ENCODE assay signal across 8 cellular contexts in genomic region chrX:150361777-150362351, GRCh38. TPM values are rescaled to one million over a fixed set of nuclear protein-coding genes. Genes with fewer than 3 reads are reported as not detected.
DNase-seq lines count a peak whose midpoint lies in the region; ATAC-seq, FAIRE-seq and TF ChIP-seq lines count a peak whose summit lies in the region.

No MANE protein-coding gene starts in this region.

- H3K27me3 ChIP-seq in liver (ENCODE audit: control insufficient read depth in 4 of 4, insufficient read depth in 4 of 4, low read length in 3 of 4): no peaks in the 10 kb centered on the region
- peaks cover 10 to 42% of the 10 kb centered on the region in 2 experiments; a peak in 4 of 5 replicates for H3K27me3 ChIP-seq in HepG2 (ENCODE audit: control insufficient read depth in 1 of 2, insufficient read depth in 2 of 2, low read length in 2 of 2)

- no peak for FAIRE-seq in HepG2 (lab: Jason Lieb, UNC)

- peak overlapping the region; percentile 72 for H3K4me3 Mint-ChIP-seq in MCF 10A (ENCODE audit: unreplicated experiment)
- H3K4me3 Mint-ChIP-seq in type B pancreatic cell: peak overlapping the region; percentile 85

- POLR2A ChIA-PET in HepG2 (lab: Yijun Ruan, JAX): no interaction called here
- POLR2A ChIA-PET in MCF 10A (lab: Yijun Ruan, JAX): interaction anchor here (0.9 to 1.5 kb wide), 3 partner anchors 124 to 213 kb away, joined by 3 to 4 read pairs (median 3); no protein-coding TSS in a partner anchor

- CTCF ChIA-PET in HepG2 (lab: Yijun Ruan, JAX; ENCODE audit: low intra/inter-chr PET ratio, low total read pairs): no interaction called here
- CTCF ChIA-PET in MCF 10A (lab: Yijun Ruan, JAX): interaction anchor here (0.7 to 1.6 kb wide), 2 partner anchors 100 to 150 kb away, joined by 3 read pairs; no protein-coding TSS in a partner anchor

- TF ChIP-seq RAD21 in liver (IDR thresholded peaks at IDR 0.05) (no peak), HepG2 (CRISPR knock-in tag; IDR thresholded peaks at IDR 0.05) (no peak)

- in situ Hi-C loops in HepG2 (cut with HindIII; ENCODE audit: extremely low pct_ligation_motif_present, low pct_unique_long_range_greater_than_20kb): loop anchor here (25.0 kb wide), 1 partner anchor 400 kb away; no protein-coding TSS in a partner anchor

- H4K20me1 ChIP-seq in HepG2 (ENCODE audit: insufficient read depth, low read length): no peaks in the 10 kb centered on the region

- H2AFZ ChIP-seq in HepG2 (ENCODE audit: low read length): no peak overlapping the region

- H3K27ac Mint-ChIP-seq in MCF 10A (ENCODE audit: low read depth, unreplicated experiment) (no peak overlapping the region), type B pancreatic cell (peak overlapping the region; percentile 31)

- peaks cover 4% of the 10 kb centered on the region for H3K36me3 Mint-ChIP-seq in MCF 10A (ENCODE audit: insufficient read depth, unreplicated experiment)
- H3K36me3 Mint-ChIP-seq in type B pancreatic cell: no peaks in the 10 kb centered on the region

- TF ChIP-seq EP300 in HepG2 (IDR thresholded peaks at IDR 0.05; ENCODE audit: low read depth in 2 of 2, low read length in 2 of 2) (no peak), HepG2 (CRISPR knock-in tag; IDR thresholded peaks at IDR 0.05; ENCODE audit: borderline replicate concordance) (no peak)

- no peak overlapping the region for H3K4me2 ChIP-seq in HepG2 (ENCODE audit: low read depth, low read length)

- 1% methylated on average over 37 of the region's 37 CpGs for WGBS in liver
- no CpG with 5 or more reads among the region's 37 CpGs for WGBS in HepG2 (ENCODE audit: low lambda C conversion rate)

- BruUV-seq in HepG2 (replicated peaks; lab: Mats Ljungman, UMichigan): no TSS peak
- no TSS peak for BruUV-seq in MCF 10A (replicated peaks; lab: Mats Ljungman, UMichigan)

- H3K4me3 ChIP-seq in liver (ENCODE audit: low read depth in 1 of 3, low read length in 3 of 3): peak overlapping the region; percentile 28 to 68 (median 61)
- no peak overlapping the region for H3K4me3 ChIP-seq in HepG2 (replicated peaks in 1 of 3; ENCODE audit: insufficient read depth in 1 of 3, low read depth in 2 of 3, low read length in 3 of 3)

- no peaks in the 10 kb centered on the region for H3K36me3 ChIP-seq in liver (ENCODE audit: control insufficient read depth in 4 of 4, insufficient read depth in 3 of 4, low read depth in 1 of 4, low read length in 3 of 4)
- no peaks in the 10 kb centered on the region for H3K36me3 ChIP-seq in HepG2 (replicated peaks in 1 of 2; ENCODE audit: control insufficient read depth in 1 of 2, insufficient read depth in 2 of 2, low read length in 2 of 2)

- no peak for TF ChIP-seq POLR2A in HepG2 (IDR thresholded peaks at IDR 0.05; ENCODE audit: insufficient read depth in 1 of 2, low read depth in 2 of 2, low read length in 2 of 2)

- peaks cover 5 to 29% (median 18%) of the 10 kb centered on the region in 4 donors for H3K4me1 ChIP-seq in liver (ENCODE audit: control insufficient read depth in 4 of 4, insufficient read depth in 4 of 4, low read length in 3 of 4)
- H3K4me1 ChIP-seq in HepG2 (ENCODE audit: insufficient read depth, low read length): peaks cover 23% of the 10 kb centered on the region; the same call in 1 of the 2 replicates

- no peaks in the 10 kb centered on the region for H3K79me2 ChIP-seq in HepG2 (ENCODE audit: insufficient read depth, low read length)

- H3K9ac ChIP-seq in liver (ENCODE audit: low read depth in 1 of 2, low read length in 2 of 2): peak overlapping the region in 1 of 2 donors; percentile 10
- H3K9ac ChIP-seq in HepG2 (ENCODE audit: insufficient read depth, low read depth, low read length): no peak overlapping the region

- ATAC-seq in HepG2: no peak
- no peak for ATAC-seq in GM21526 (IDR thresholded peaks at IDR 0.05; ENCODE audit: low FRiP score, unreplicated experiment)
- ATAC-seq in HG03108 (IDR thresholded peaks at IDR 0.05; ENCODE audit: unreplicated experiment): no peak

- intact Hi-C loops in HepG2 (cut with micrococcal nuclease; ENCODE audit: unreplicated experiment): no loop called here
- intact Hi-C loops in MCF 10A (cut with micrococcal nuclease): loop anchor here (5.0 to 10.0 kb wide), 2 partner anchors 160 to 307 kb away; no protein-coding TSS in a partner anchor

- H3K4me1 Mint-ChIP-seq in MCF 10A (ENCODE audit: insufficient read depth, unreplicated experiment): peaks cover 18% of the 10 kb centered on the region
- no peaks in the 10 kb centered on the region for H3K4me1 Mint-ChIP-seq in type B pancreatic cell (ENCODE audit: unreplicated experiment)

- DNase-seq in HepG2 (ENCODE audit: low spot score): no peak
- DNase-seq in MCF 10A (ENCODE audit: unreplicated experiment): peak; percentile 21
- peak; percentile 86 for DNase-seq in mesenteric fat pad (ENCODE audit: low spot score)
- peak; percentile 62 for DNase-seq in type B pancreatic cell (ENCODE audit: extremely low spot score, unreplicated experiment)
- no peak for DNase-seq in NAMALWA (ENCODE audit: low spot score)

- peaks cover 15% of the 10 kb centered on the region for H3K27me3 Mint-ChIP-seq in MCF 10A (ENCODE audit: insufficient read depth, unreplicated experiment)
- peaks cover 49% of the 10 kb centered on the region for H3K27me3 Mint-ChIP-seq in type B pancreatic cell

- H3K9me3 ChIP-seq in liver (ENCODE audit: control insufficient read depth in 4 of 4, low read length in 3 of 4): no peaks in the 10 kb centered on the region
- no peaks in the 10 kb centered on the region for H3K9me3 ChIP-seq in HepG2 (ENCODE audit: low read length)

- TF ChIP-seq CTCF in liver (IDR thresholded peaks at IDR 0.05; ENCODE audit: low read depth, low read length, missing input control): no peak
- TF ChIP-seq CTCF in HepG2 (CRISPR knock-in tag; IDR thresholded peaks at IDR 0.05): no peak
- no peak for TF ChIP-seq CTCF in MCF 10A (IDR thresholded peaks at IDR 0.05; ENCODE audit: unreplicated experiment)
- no peak for TF ChIP-seq CTCF in type B pancreatic cell (conservative IDR thresholded peaks at IDR 0.05)

- no peak overlapping the region for H3K27ac ChIP-seq in liver (ENCODE audit: low read depth in 1 of 2, low read length in 2 of 2)
- H3K27ac ChIP-seq in HepG2 (ENCODE audit: extremely low read length, insufficient read depth, low read length): no peak overlapping the region

- no peaks in the 10 kb centered on the region for H3K9me3 Mint-ChIP-seq in MCF 10A (ENCODE audit: unreplicated experiment)
- H3K9me3 Mint-ChIP-seq in type B pancreatic cell: no peaks in the 10 kb centered on the region

TF ChIP-seq in liver, 16 proteins besides CTCF, POLR2A, EP300 and RAD21:
- TF ChIP-seq GABPA (IDR thresholded peaks at IDR 0.05 in 1 of 2, conservative IDR thresholded peaks at IDR 0.05 in 1 of 2) (no peak), EGR1 (IDR thresholded peaks at IDR 0.05; ENCODE audit: low read depth in 2 of 2) (peak in 1 of 2 donors; percentile 53), HNF4A (conservative IDR thresholded peaks at IDR 0.05) (peak in 1 of 2 donors; percentile 26)

TF ChIP-seq in HepG2, 621 proteins besides CTCF, POLR2A, EP300 and RAD21:
- TF ChIP-seq ETV5 (CRISPR knock-in tag; IDR thresholded peaks at IDR 0.05; ENCODE audit: borderline replicate concordance) (no peak), GMEB1 (CRISPR knock-in tag; IDR thresholded peaks at IDR 0.05; ENCODE audit: borderline replicate concordance) (no peak)

RNA-seq across cellular contexts. Expression of gene MAMLD1, which starts 1.3 kb away (rescaled TPM):
- under 1 TPM; 0.59 to 0.89 TPM for total RNA-seq in liver
- 1 to 10 TPM in 1 of 2 donors, under 1 TPM in 1; 0.64 to 1.1 TPM for polyA plus RNA-seq in liver
- not detected in 2 replicates for total RNA-seq in HepG2 (2016; rRNA removed; fragmentation: Illumina TruSeq; extraction: Trizol)
- total RNA-seq in HepG2 (2016; cell fraction: cytosol; rRNA removed; fragmentation: Illumina TruSeq; extraction: Trizol; ENCODE audit: low read depth): not detected in 2 replicates
- 0.06 TPM in 1 of 2 replicates, not detected in the other for total RNA-seq in HepG2 (2016; cell fraction: insoluble cytoplasmic fraction; rRNA removed; fragmentation: Illumina TruSeq; extraction: Trizol)
- total RNA-seq in HepG2 (2016; cell fraction: membrane; rRNA removed; fragmentation: Illumina TruSeq; extraction: Trizol): not detected in 2 replicates
- total RNA-seq in HepG2 (2016; cell fraction: nucleus; rRNA removed; fragmentation: Illumina TruSeq; extraction: Trizol): not detected in 2 replicates
- 0.01 TPM in 1 of 2 replicates, not detected in the other for polyA plus RNA-seq in HepG2 (2011; rRNA removed)
- not detected in 2 replicates for polyA plus RNA-seq in HepG2 (2011; cell fraction: cytosol; rRNA removed)
- polyA plus RNA-seq in HepG2 (2011; cell fraction: nucleus; rRNA removed): 0.05 TPM in 1 of 2 replicates, not detected in the other
- not detected in 2 replicates for polyA plus RNA-seq in HepG2 (2012)
- 0.03 TPM in 1 of 2 replicates, not detected in the other for polyA plus RNA-seq in HepG2 (2016; cell fraction: cytosol; fragmentation: Illumina TruSeq; extraction: Trizol; ENCODE audit: low read depth)
- not detected in 2 replicates for polyA plus RNA-seq in HepG2 (2016; cell fraction: insoluble cytoplasmic fraction; fragmentation: Illumina TruSeq; extraction: Trizol; ENCODE audit: low read depth)
- not detected in 2 replicates for polyA plus RNA-seq in HepG2 (2016; cell fraction: membrane; fragmentation: Illumina TruSeq; extraction: Trizol; ENCODE audit: low read depth)
- 0.20 TPM in 1 of 2 replicates, not detected in the other for polyA plus RNA-seq in HepG2 (2016; cell fraction: nucleus; fragmentation: Illumina TruSeq; extraction: Trizol; ENCODE audit: insufficient read depth, low read depth)
- 6.9 TPM in 1 of 2 replicates, not detected in the other for polyA minus RNA-seq in HepG2 (2011; rRNA and poly(A)+ RNA removed; ENCODE audit: low replicate concordance)
- polyA minus RNA-seq in HepG2 (2011; cell fraction: cytosol; rRNA and poly(A)+ RNA removed): not detected in 2 replicates
- polyA minus RNA-seq in HepG2 (2011; cell fraction: nucleus; rRNA and poly(A)+ RNA removed): 0.13 TPM in 1 of 2 replicates, not detected in the other
- total RNA-seq in MCF 10A (2022): 1.7 and 1.9 TPM in 2 replicates
- 11.2 TPM for total RNA-seq in mesenteric fat pad
- total RNA-seq in type B pancreatic cell (ENCODE audit: low replicate concordance): 3.0 and 7.0 TPM in 2 replicates

Comparison
In these comparisons a context has a peak if more than half of its experiments do, and no peak if none do; other contexts are left out.
1. H3K4me3 ChIP-seq: peak in liver (3 of 3); none in HepG2 (0 of 3).
2. DNase-seq: peak in MCF 10A (single experiment), mesenteric fat pad (single experiment) and type B pancreatic cell (single experiment); none in HepG2 (single experiment) and NAMALWA (single experiment).